9 cellular contexts compared by ENCODE assay signal in genomic region chr9:27377811-27378345, GRCh38.
DNase-seq lines count a peak whose midpoint lies in the region; ATAC-seq lines count a peak whose summit lies in the region.
"Had no signal": no experiment of that assay in that cellular context is flagged by ENCODE, and none has a peak within 500 bp of the region (broad histone marks: within the 10 kb centered on the region; RNA-seq: fewer than 3 reads in every experiment).

No MANE protein-coding gene starts in this region.

- peak overlapping the region; percentile 92 for H3K27ac Mint-ChIP-seq in memory B cell

- DNase-seq in memory B cell (ENCODE audit: low spot score in 2 of 2) (peak; percentile 45), NCI-H2107 (lab: John Stamatoyannopoulos, UW) (no peak), NCI-H1105 treated with DMSO at 0.1 percent for 48 hours (lab: John Stamatoyannopoulos, UW) (no peak), NCI-H1694 (lab: John Stamatoyannopoulos, UW) (no peak), iPS-NIHi11 (ENCODE audit: low spot score) (no peak)
- DNase-seq: naive thymus-derived CD8-positive, alpha-beta T cell had no signal

- peak overlapping the region; percentile 56 for H3K4me3 Mint-ChIP-seq in memory B cell

- peaks cover 60% of the 10 kb centered on the region for H3K4me1 Mint-ChIP-seq in memory B cell

- H3K36me3 Mint-ChIP-seq in memory B cell, result peaks cover 2% of the 10 kb centered on the region
- H3K36me3 Mint-ChIP-seq: naive thymus-derived CD8-positive, alpha-beta T cell had no signal

- peak; percentile 93 for ATAC-seq in GM18519 (IDR thresholded peaks at IDR 0.05; ENCODE audit: low FRiP score, unreplicated experiment)
- peak; percentile 85 for ATAC-seq in GM21528 (IDR thresholded peaks at IDR 0.05; ENCODE audit: low FRiP score, unreplicated experiment)
- ATAC-seq in HG03354 (IDR thresholded peaks at IDR 0.05; ENCODE audit: poor library complexity, severe bottlenecking, unreplicated experiment), result peak; percentile 87
- ATAC-seq in memory B cell (ENCODE audit: low read depth), result peak; percentile 85

- H3K27me3 Mint-ChIP-seq in memory B cell, result no peaks in the 10 kb centered on the region

- no peaks in the 10 kb centered on the region for H3K9me3 Mint-ChIP-seq in memory B cell
- H3K9me3 Mint-ChIP-seq: naive thymus-derived CD8-positive, alpha-beta T cell had no signal

Comparison
In these comparisons a context has a peak if more than half of its experiments do, and no peak if none do; other contexts are left out.
1. DNase-seq: peak in memory B cell (2 of 2); none in NCI-H2107 (single experiment), NCI-H1105 treated with DMSO at 0.1 percent for 48 hours (single experiment), NCI-H1694 (single experiment) and iPS-NIHi11 (single experiment).
2. Peak in every context shown above with its lines, with median percentiles within 50 percentile points of each other: ATAC-seq.